8 cellular contexts compared by ENCODE assay signal in genomic region chr15:80694624-80695098, GRCh38. TPM values are rescaled to one million over a fixed set of nuclear protein-coding genes. Genes with fewer than 3 reads are reported as not detected.
DNase-seq lines count a peak whose midpoint lies in the region; ATAC-seq and TF ChIP-seq lines count a peak whose summit lies in the region.

No MANE protein-coding gene starts in this region.

- no peaks in the 10 kb centered on the region for H3K4me1 ChIP-seq in effector memory CD4-positive, alpha-beta T cell (ENCODE audit: control insufficient read depth, insufficient read depth, low read length, poor library complexity, severe bottlenecking)
- H3K4me1 ChIP-seq in muscle layer of colon (ENCODE audit: insufficient read depth, low read length): peaks cover 19% of the 10 kb centered on the region

- H3K4me1 Mint-ChIP-seq in WTC11: peaks cover 34% of the 10 kb centered on the region
- H3K4me1 Mint-ChIP-seq in type B pancreatic cell (ENCODE audit: unreplicated experiment): peaks cover 29% of the 10 kb centered on the region

- no peaks in the 10 kb centered on the region for H3K9me3 Mint-ChIP-seq in WTC11
- peaks cover 12% of the 10 kb centered on the region for H3K9me3 Mint-ChIP-seq in type B pancreatic cell

- POLR2A ChIA-PET in WTC11 (lab: Charles Lee): interaction anchor here (1.0 kb wide), 1 partner anchor 11 kb away, joined by 3 read pairs; no protein-coding TSS in a partner anchor

- H3K27ac Mint-ChIP-seq in WTC11: no peak overlapping the region
- peak overlapping the region; percentile 97 for H3K27ac Mint-ChIP-seq in type B pancreatic cell

- no peaks in the 10 kb centered on the region for H3K27me3 ChIP-seq in effector memory CD4-positive, alpha-beta T cell (replicated peaks; ENCODE audit: control insufficient read depth, insufficient read depth, low read length, poor library complexity, severe bottlenecking)
- no peaks in the 10 kb centered on the region for H3K27me3 ChIP-seq in muscle layer of colon (ENCODE audit: control insufficient read depth in 1 of 2, insufficient read depth in 2 of 2, low read length in 2 of 2)

- peak; percentile 11 to 12 for DNase-seq in stimulated activated CD4-positive, alpha-beta T cell treated with anti-CD3 and anti-CD28 coated beads, Interleukin-12 subunit alpha, Interleukin-12 subunit beta, amount 100 ng/mL, for 24 hours (ENCODE audit: low read depth in 2 of 2)
- no peak for DNase-seq in stimulated activated CD4-positive, alpha-beta T cell treated with anti-CD3 and anti-CD28 coated beads, Interleukin-1b, Interleukin-23, amount 100 ng/mL, for 48 hours
- peak; percentile 44 for DNase-seq in WTC11 (ENCODE audit: low spot score)
- DNase-seq in effector memory CD4-positive, alpha-beta T cell: peak; percentile 5 to 16 (median 11)
- no peak for DNase-seq in type B pancreatic cell (ENCODE audit: extremely low spot score, unreplicated experiment)
- no peak for DNase-seq in COR-L47 (lab: John Stamatoyannopoulos, UW)

- H3K4me3 ChIP-seq in effector memory CD4-positive, alpha-beta T cell (ENCODE audit: insufficient read depth, low read depth, low read length, poor library complexity, severe bottlenecking): peak overlapping the region; percentile 64
- H3K4me3 ChIP-seq in muscle layer of colon (ENCODE audit: low read depth in 1 of 2, low read length in 2 of 2): peak overlapping the region; percentile 29 to 92

- H3K36me3 Mint-ChIP-seq in WTC11: peaks cover 7% of the 10 kb centered on the region
- H3K36me3 Mint-ChIP-seq in type B pancreatic cell: peaks cover 18% of the 10 kb centered on the region

- H3K9ac ChIP-seq in muscle layer of colon (ENCODE audit: low read length): peak overlapping the region; percentile 75

- peak overlapping the region; percentile 30 for H3K27ac ChIP-seq in effector memory CD4-positive, alpha-beta T cell (ENCODE audit: insufficient read depth, low read length, poor library complexity, severe bottlenecking)
- H3K27ac ChIP-seq in muscle layer of colon (ENCODE audit: low read depth, low read length): peak overlapping the region; percentile 75

- H3K36me3 ChIP-seq in effector memory CD4-positive, alpha-beta T cell (ENCODE audit: control insufficient read depth, insufficient read depth, low read length): no peaks in the 10 kb centered on the region
- H3K36me3 ChIP-seq in muscle layer of colon (ENCODE audit: insufficient read depth, low read length): no peaks in the 10 kb centered on the region

- H3K9me3 ChIP-seq in effector memory CD4-positive, alpha-beta T cell (ENCODE audit: control insufficient read depth, low read length): no peaks in the 10 kb centered on the region
- no peaks in the 10 kb centered on the region for H3K9me3 ChIP-seq in muscle layer of colon (ENCODE audit: low read length)

- H3K4me3 Mint-ChIP-seq in WTC11: peak overlapping the region; percentile 77
- H3K4me3 Mint-ChIP-seq in type B pancreatic cell: peak overlapping the region; percentile 96

- peak; percentile 17 for ATAC-seq in HG03460 (IDR thresholded peaks at IDR 0.05; ENCODE audit: unreplicated experiment)
- ATAC-seq in WTC11: peak; percentile 36

- CTCF ChIA-PET in WTC11 (lab: Charles Lee): interaction anchor here (0.5 to 4.1 kb wide), 7 partner anchors 35 to 571 kb away, joined by 3 to 26 read pairs (median 6); partner anchors contain the start of gene CEMIP

- H3K27me3 Mint-ChIP-seq in WTC11 (ENCODE audit: low read depth) (peaks cover 25% of the 10 kb centered on the region), type B pancreatic cell (no peaks in the 10 kb centered on the region)

- TF ChIP-seq CTCF in WTC11 (IDR thresholded peaks at IDR 0.05) (no peak), type B pancreatic cell (conservative IDR thresholded peaks at IDR 0.05) (no peak)

TF ChIP-seq in WTC11, 78 proteins besides CTCF, POLR2A, EP300 and RAD21:
- TF ChIP-seq RORB (CRISPR knock-in tag; IDR thresholded peaks at IDR 0.05): no peak
- no peak for TF ChIP-seq RELA (CRISPR knock-in tag; IDR thresholded peaks at IDR 0.05; ENCODE audit: borderline replicate concordance)
- TF ChIP-seq CREB1 (CRISPR knock-in tag; IDR thresholded peaks at IDR 0.05): no peak
- no peak for TF ChIP-seq ZNF232 (CRISPR knock-in tag; IDR thresholded peaks at IDR 0.05)
- no peak for TF ChIP-seq ZNF121 (CRISPR knock-in tag; IDR thresholded peaks at IDR 0.05)
- TF ChIP-seq FOXJ3 (CRISPR knock-in tag; IDR thresholded peaks at IDR 0.05; ENCODE audit: borderline replicate concordance): no peak
- TF ChIP-seq CDX4 (CRISPR knock-in tag; IDR thresholded peaks at IDR 0.05; ENCODE audit: borderline replicate concordance): no peak
- TF ChIP-seq NFYB (CRISPR knock-in tag; conservative IDR thresholded peaks at IDR 0.05; ENCODE audit: low read depth): no peak
- TF ChIP-seq AFF4 (CRISPR knock-in tag; IDR thresholded peaks at IDR 0.05; ENCODE audit: borderline replicate concordance): no peak
- TF ChIP-seq NFATC4 (CRISPR knock-in tag; IDR thresholded peaks at IDR 0.05): no peak
- no peak for TF ChIP-seq HMGXB4 (CRISPR knock-in tag; IDR thresholded peaks at IDR 0.05)
- TF ChIP-seq PRRX2 (CRISPR knock-in tag; IDR thresholded peaks at IDR 0.05): no peak

RNA-seq across cellular contexts. Expression of gene ABHD17C, which starts 0.4 kb away (rescaled TPM):
- total RNA-seq in WTC11 (2021) (23.6 to 29.0 TPM (median 23.6 TPM) in 3 replicates), type B pancreatic cell (ENCODE audit: low replicate concordance) (41.0 and 66.3 TPM in 2 replicates)

Comparison
In these comparisons a context has a peak if more than half of its experiments do, and no peak if none do; other contexts are left out.
1. DNase-seq: peak in stimulated activated CD4-positive, alpha-beta T cell treated with anti-CD3 and anti-CD28 coated beads, Interleukin-12 subunit alpha, Interleukin-12 subunit beta, amount 100 ng/mL, for 24 hours (2 of 2), WTC11 (single experiment) and effector memory CD4-positive, alpha-beta T cell (3 of 3); none in stimulated activated CD4-positive, alpha-beta T cell treated with anti-CD3 and anti-CD28 coated beads, Interleukin-1b, Interleukin-23, amount 100 ng/mL, for 48 hours (single experiment), type B pancreatic cell (single experiment) and COR-L47 (single experiment).